In genomic region chr4:40992472-40993298, GRCh38 we compare ENCODE assay signal across 8 cellular contexts.
DNase-seq lines count a peak whose midpoint lies in the region; ATAC-seq and TF ChIP-seq lines count a peak whose summit lies in the region.

No MANE protein-coding gene starts in this region.

- ATAC-seq in HG02884 (IDR thresholded peaks at IDR 0.05; ENCODE audit: unreplicated experiment) = peak; percentile 59
- ATAC-seq in right cardiac atrium = peak; percentile 77 to 81
- ATAC-seq in CD8-positive, alpha-beta T cell = no peak

- POLR2A ChIA-PET in CD8-positive, alpha-beta T cell (lab: Charles Lee) = no interaction called here

- H3K27me3 ChIP-seq in right cardiac atrium (ENCODE audit: control insufficient read depth, insufficient read depth) (no peaks in the 10 kb centered on the region), prostate gland (replicated peaks; ENCODE audit: insufficient read depth) (no peaks in the 10 kb centered on the region)
- no peaks in the 10 kb centered on the region for H3K27me3 ChIP-seq in CD8-positive, alpha-beta T cell (ENCODE audit: insufficient read depth, low read length)

- no peaks in the 10 kb centered on the region for H3K36me3 Mint-ChIP-seq in activated naive CD4-positive, alpha-beta T cell treated with anti-CD3 and anti-CD28 coated beads for 36 hours (ENCODE audit: low read depth)
- no peaks in the 10 kb centered on the region for H3K36me3 Mint-ChIP-seq in activated naive CD4-positive, alpha-beta T cell treated with anti-CD3 and anti-CD28 coated beads, Interleukin-2, amount 10 ng/mL, durations not matched to agents 7 days and 5 days
- no peaks in the 10 kb centered on the region for H3K36me3 Mint-ChIP-seq in CD8-positive, alpha-beta T cell

- no peak overlapping the region for H3K27ac Mint-ChIP-seq in activated naive CD4-positive, alpha-beta T cell treated with anti-CD3 and anti-CD28 coated beads for 36 hours
- H3K27ac Mint-ChIP-seq in activated naive CD4-positive, alpha-beta T cell treated with anti-CD3 and anti-CD28 coated beads, Interleukin-2, amount 10 ng/mL, durations not matched to agents 7 days and 5 days = no peak overlapping the region
- H3K27ac Mint-ChIP-seq in CD8-positive, alpha-beta T cell = no peak overlapping the region

- H3K9me3 Mint-ChIP-seq in activated naive CD4-positive, alpha-beta T cell treated with anti-CD3 and anti-CD28 coated beads for 36 hours = no peaks in the 10 kb centered on the region
- H3K9me3 Mint-ChIP-seq in activated naive CD4-positive, alpha-beta T cell treated with anti-CD3 and anti-CD28 coated beads, Interleukin-2, amount 10 ng/mL, durations not matched to agents 7 days and 5 days = no peaks in the 10 kb centered on the region
- no peaks in the 10 kb centered on the region for H3K9me3 Mint-ChIP-seq in CD8-positive, alpha-beta T cell

- intact Hi-C loops in activated naive CD4-positive, alpha-beta T cell treated with anti-CD3 and anti-CD28 coated beads for 36 hours (cut with micrococcal nuclease) = no loop called here
- intact Hi-C loops in right cardiac atrium (cut with DNase I) = no loop called here
- intact Hi-C loops in CD8-positive, alpha-beta T cell (cut with DNase I, micrococcal nuclease) = no loop called here
- intact Hi-C loops in prostate gland (cut with DNase I) = no loop called here

- no peak for TF ChIP-seq POLR2A in prostate gland (IDR thresholded peaks at IDR 0.05)

- H3K36me3 ChIP-seq in CD8-positive, alpha-beta T cell (ENCODE audit: insufficient read depth, low read length) = no peaks in the 10 kb centered on the region
- H3K36me3 ChIP-seq in prostate gland = no peaks in the 10 kb centered on the region

- peak; percentile 16 for DNase-seq in activated naive CD4-positive, alpha-beta T cell treated with anti-CD3 and anti-CD28 coated beads for 36 hours
- DNase-seq in activated naive CD4-positive, alpha-beta T cell treated with anti-CD3 and anti-CD28 coated beads, Interleukin-2, amount 10 ng/mL, durations not matched to agents 7 days and 5 days = no peak
- DNase-seq in right cardiac atrium (peak in 2 of 3 donors; percentile 29 to 61), prostate gland (ENCODE audit: low spot score) (no peak), NCI-H2196 treated with DMSO at 0.1 percent for 48 hours (lab: John Stamatoyannopoulos, UW; ENCODE audit: unreplicated experiment) (no peak)
- no peak for DNase-seq in CD8-positive, alpha-beta T cell

- no peak overlapping the region for H3K4me3 Mint-ChIP-seq in activated naive CD4-positive, alpha-beta T cell treated with anti-CD3 and anti-CD28 coated beads for 36 hours
- no peak overlapping the region for H3K4me3 Mint-ChIP-seq in activated naive CD4-positive, alpha-beta T cell treated with anti-CD3 and anti-CD28 coated beads, Interleukin-2, amount 10 ng/mL, durations not matched to agents 7 days and 5 days
- H3K4me3 Mint-ChIP-seq in CD8-positive, alpha-beta T cell = no peak overlapping the region

- H3K4me1 ChIP-seq in right cardiac atrium (ENCODE audit: control insufficient read depth, insufficient read depth, low read length) (peaks cover 2% of the 10 kb centered on the region), prostate gland (replicated peaks) (no peaks in the 10 kb centered on the region)
- H3K4me1 ChIP-seq in CD8-positive, alpha-beta T cell (ENCODE audit: insufficient read depth, low read length) = no peaks in the 10 kb centered on the region

- H3K9me3 ChIP-seq in right cardiac atrium (ENCODE audit: control insufficient read depth, low read length) (no peaks in the 10 kb centered on the region), prostate gland (no peaks in the 10 kb centered on the region)
- H3K9me3 ChIP-seq in CD8-positive, alpha-beta T cell (ENCODE audit: low read length) = no peaks in the 10 kb centered on the region

- no peak overlapping the region for H3K4me3 ChIP-seq in right cardiac atrium (ENCODE audit: low read length)
- H3K4me3 ChIP-seq in CD8-positive, alpha-beta T cell (ENCODE audit: low read depth, low read length) = no peak overlapping the region
- no peak overlapping the region for H3K4me3 ChIP-seq in prostate gland

- peaks cover 4% of the 10 kb centered on the region for H3K27me3 Mint-ChIP-seq in activated naive CD4-positive, alpha-beta T cell treated with anti-CD3 and anti-CD28 coated beads for 36 hours (ENCODE audit: low read depth)
- peaks cover 3% of the 10 kb centered on the region for H3K27me3 Mint-ChIP-seq in activated naive CD4-positive, alpha-beta T cell treated with anti-CD3 and anti-CD28 coated beads, Interleukin-2, amount 10 ng/mL, durations not matched to agents 7 days and 5 days
- peaks cover 6% of the 10 kb centered on the region for H3K27me3 Mint-ChIP-seq in CD8-positive, alpha-beta T cell (ENCODE audit: low read depth)

- peaks cover 8% of the 10 kb centered on the region for H3K4me1 Mint-ChIP-seq in activated naive CD4-positive, alpha-beta T cell treated with anti-CD3 and anti-CD28 coated beads for 36 hours (ENCODE audit: low read depth)
- H3K4me1 Mint-ChIP-seq in activated naive CD4-positive, alpha-beta T cell treated with anti-CD3 and anti-CD28 coated beads, Interleukin-2, amount 10 ng/mL, durations not matched to agents 7 days and 5 days = no peaks in the 10 kb centered on the region
- peaks cover 3% of the 10 kb centered on the region for H3K4me1 Mint-ChIP-seq in CD8-positive, alpha-beta T cell (ENCODE audit: low read depth)

- H3K27ac ChIP-seq in right cardiac atrium (ENCODE audit: low read length) (no peak overlapping the region), prostate gland (no peak overlapping the region)
- H3K27ac ChIP-seq in CD8-positive, alpha-beta T cell (ENCODE audit: low read depth, low read length) = no peak overlapping the region

- WGBS in right cardiac atrium = 77% methylated on average over 17 of the region's 17 CpGs
- WGBS in prostate gland = 73% methylated on average over 17 of the region's 17 CpGs

- no peak for TF ChIP-seq CTCF in CD8-positive, alpha-beta T cell (IDR thresholded peaks at IDR 0.05)
- TF ChIP-seq CTCF in prostate gland (IDR thresholded peaks at IDR 0.05) = no peak

- CTCF ChIA-PET in activated naive CD4-positive, alpha-beta T cell treated with anti-CD3 and anti-CD28 coated beads for 36 hours (lab: Charles Lee) = no interaction called here
- CTCF ChIA-PET in activated naive CD4-positive, alpha-beta T cell treated with anti-CD3 and anti-CD28 coated beads, Interleukin-2, amount 10 ng/mL, durations not matched to agents 7 days and 5 days (lab: Charles Lee) = interaction anchor here (1.0 kb wide), 1 partner anchor 19 kb away, joined by 4 read pairs; no protein-coding TSS in a partner anchor
- CTCF ChIA-PET in CD8-positive, alpha-beta T cell (lab: Charles Lee) = no interaction called here

TF ChIP-seq in PFSK-1, 5 proteins besides CTCF, POLR2A, EP300 and RAD21:
- TF ChIP-seq FOXP2 (optimal IDR thresholded peaks at IDR 0.05; ENCODE audit: borderline replicate concordance, extremely low read depth, extremely low read length, insufficient read depth) (peak; percentile 24), SIN3A (IDR thresholded peaks at IDR 0.05; ENCODE audit: borderline replicate concordance, insufficient read depth, low read length) (peak; percentile 21; the same call in 1 of the 2 replicates), POLR2AphosphoS5 (IDR thresholded peaks at IDR 0.05; ENCODE audit: low read depth, low read length) (no peak), TAF1 (IDR thresholded peaks at IDR 0.05; ENCODE audit: borderline replicate concordance, insufficient read depth, low read length) (no peak), REST (IDR thresholded peaks at IDR 0.05; ENCODE audit: insufficient read depth in 1 of 2, low read depth in 2 of 2, low read length in 2 of 2) (0 out of 4 replicates have a peak, but pooled peaks of 1 of the 2 experiments have one; percentile 9)

Comparison
In these comparisons a context has a peak if more than half of its experiments do, and no peak if none do; other contexts are left out.
1. DNase-seq: peak in activated naive CD4-positive, alpha-beta T cell treated with anti-CD3 and anti-CD28 coated beads for 36 hours (single experiment) and right cardiac atrium (2 of 3); none in activated naive CD4-positive, alpha-beta T cell treated with anti-CD3 and anti-CD28 coated beads, Interleukin-2, amount 10 ng/mL, durations not matched to agents 7 days and 5 days (single experiment), CD8-positive, alpha-beta T cell (0 of 7), prostate gland (single experiment) and NCI-H2196 treated with DMSO at 0.1 percent for 48 hours (single experiment).